Comparison of ENCODE assay signal across 1 cellular context in the genomic region with DNA sequence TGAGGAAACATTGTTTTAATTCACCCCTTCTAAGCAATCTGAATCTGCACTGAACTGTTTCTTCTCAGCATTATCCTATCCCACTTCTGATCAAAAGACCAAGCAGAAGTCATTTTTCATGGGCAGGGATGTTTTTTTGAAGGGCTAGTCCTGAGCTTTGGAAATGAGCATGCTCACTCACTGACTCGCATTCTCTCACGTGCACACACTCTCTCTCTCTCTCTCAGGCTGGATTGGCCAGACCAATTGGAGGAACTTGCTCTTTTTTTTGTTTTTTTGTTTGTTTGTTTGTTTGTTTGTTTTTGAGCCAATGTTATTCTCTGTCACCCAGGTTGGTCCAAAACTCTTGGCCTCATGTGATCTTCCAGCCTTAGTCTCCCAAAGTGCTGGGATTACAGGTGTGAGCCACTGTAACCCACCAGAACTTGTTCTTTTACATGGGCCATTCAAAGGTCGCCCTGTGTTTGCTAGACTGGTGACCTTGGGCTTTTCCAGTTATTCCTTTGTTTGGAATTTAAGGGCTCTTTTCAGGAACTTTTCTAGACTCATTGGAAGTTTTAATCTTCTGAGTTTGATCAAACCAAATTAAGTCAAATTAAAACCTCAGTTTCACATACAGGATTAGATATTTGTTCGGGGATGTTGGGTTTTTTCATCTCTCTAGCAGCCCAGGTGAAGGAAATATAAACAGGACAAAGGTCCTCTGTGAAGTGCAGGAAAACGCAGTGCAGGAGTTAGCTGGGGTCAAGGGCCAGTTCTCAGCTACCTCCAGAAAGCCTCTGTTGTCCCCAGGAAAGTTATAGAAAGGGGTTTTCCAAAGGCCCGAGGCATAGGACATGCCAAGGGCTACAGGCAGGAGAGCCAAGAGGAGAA.
TF ChIP-seq lines count a peak whose summit lies in the region.

No MANE protein-coding gene starts in this region.

TF ChIP-seq in HepG2, 621 proteins besides CTCF, POLR2A, EP300 and RAD21 (continued from another document and continues in another):
- TF ChIP-seq, protein P1, sequence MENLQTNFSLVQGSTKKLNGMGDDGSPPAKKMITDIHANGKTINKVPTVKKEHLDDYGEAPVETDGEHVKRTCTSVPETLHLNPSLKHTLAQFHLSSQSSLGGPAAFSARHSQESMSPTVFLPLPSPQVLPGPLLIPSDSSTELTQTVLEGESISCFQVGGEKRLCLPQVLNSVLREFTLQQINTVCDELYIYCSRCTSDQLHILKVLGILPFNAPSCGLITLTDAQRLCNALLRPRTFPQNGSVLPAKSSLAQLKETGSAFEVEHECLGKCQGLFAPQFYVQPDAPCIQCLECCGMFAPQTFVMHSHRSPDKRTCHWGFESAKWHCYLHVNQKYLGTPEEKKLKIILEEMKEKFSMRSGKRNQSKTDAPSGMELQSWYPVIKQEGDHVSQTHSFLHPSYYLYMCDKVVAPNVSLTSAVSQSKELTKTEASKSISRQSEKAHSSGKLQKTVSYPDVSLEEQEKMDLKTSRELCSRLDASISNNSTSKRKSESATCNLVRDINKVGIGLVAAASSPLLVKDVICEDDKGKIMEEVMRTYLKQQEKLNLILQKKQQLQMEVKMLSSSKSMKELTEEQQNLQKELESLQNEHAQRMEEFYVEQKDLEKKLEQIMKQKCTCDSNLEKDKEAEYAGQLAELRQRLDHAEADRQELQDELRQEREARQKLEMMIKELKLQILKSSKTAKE (CRISPR knock-in tag; IDR thresholded peaks at IDR 0.05; ENCODE audit: borderline replicate concordance): 0 out of 2 replicates have a peak, but pooled peaks have one; percentile 41
- TF ChIP-seq, protein P2, sequence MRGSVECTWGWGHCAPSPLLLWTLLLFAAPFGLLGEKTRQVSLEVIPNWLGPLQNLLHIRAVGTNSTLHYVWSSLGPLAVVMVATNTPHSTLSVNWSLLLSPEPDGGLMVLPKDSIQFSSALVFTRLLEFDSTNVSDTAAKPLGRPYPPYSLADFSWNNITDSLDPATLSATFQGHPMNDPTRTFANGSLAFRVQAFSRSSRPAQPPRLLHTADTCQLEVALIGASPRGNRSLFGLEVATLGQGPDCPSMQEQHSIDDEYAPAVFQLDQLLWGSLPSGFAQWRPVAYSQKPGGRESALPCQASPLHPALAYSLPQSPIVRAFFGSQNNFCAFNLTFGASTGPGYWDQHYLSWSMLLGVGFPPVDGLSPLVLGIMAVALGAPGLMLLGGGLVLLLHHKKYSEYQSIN (CRISPR knock-in tag; IDR thresholded peaks at IDR 0.05; ENCODE audit: borderline replicate concordance): no peak
- TF ChIP-seq PPARG (CRISPR knock-in tag; conservative IDR thresholded peaks at IDR 0.05) (peak; percentile 84), MED8 (CRISPR knock-in tag; IDR thresholded peaks at IDR 0.05; ENCODE audit: insufficient replicate concordance) (peak; percentile 16), FOXJ3 (CRISPR knock-in tag; IDR thresholded peaks at IDR 0.05; ENCODE audit: borderline replicate concordance) (0 out of 2 replicates have a peak, but pooled peaks have one; percentile 67), ZNF644 (CRISPR knock-in tag; IDR thresholded peaks at IDR 0.05; ENCODE audit: low read depth) (peak; percentile 29; the same call in 1 of the 2 replicates), ZNF496 (CRISPR knock-in tag; IDR thresholded peaks at IDR 0.05; ENCODE audit: insufficient replicate concordance) (no peak), HIVEP1 (CRISPR knock-in tag; IDR thresholded peaks at IDR 0.05) (no peak), SP4 (CRISPR knock-in tag; IDR thresholded peaks at IDR 0.05) (no peak), SAFB2 (CRISPR knock-in tag; IDR thresholded peaks at IDR 0.05; ENCODE audit: borderline replicate concordance, low read depth) (peak; percentile 61; the same call in 1 of the 2 replicates), HDAC2 (CRISPR knock-in tag; IDR thresholded peaks at IDR 0.05) (peak; percentile 58), EED (CRISPR knock-in tag; IDR thresholded peaks at IDR 0.05) (no peak), ZFP82 (CRISPR knock-in tag; IDR thresholded peaks at IDR 0.05; ENCODE audit: borderline replicate concordance) (0 out of 2 replicates have a peak, but pooled peaks have one; percentile 23), DMAP1 (CRISPR knock-in tag; IDR thresholded peaks at IDR 0.05) (peak; percentile 46; the same call in 1 of the 2 replicates), ZIK1 (CRISPR knock-in tag; IDR thresholded peaks at IDR 0.05; ENCODE audit: borderline replicate concordance, low read depth) (no peak), CREB1 (IDR thresholded peaks at IDR 0.05) (no peak), CREB1 (CRISPR knock-in tag; IDR thresholded peaks at IDR 0.05) (peak; percentile 49; the same call in 1 of the 2 replicates), NCOA2 (CRISPR knock-in tag; IDR thresholded peaks at IDR 0.05) (peak; percentile 65), KAT8 (CRISPR knock-in tag; IDR thresholded peaks at IDR 0.05) (peak; percentile 35; the same call in 1 of the 2 replicates), ESRRA (CRISPR knock-in tag; IDR thresholded peaks at IDR 0.05; ENCODE audit: low read depth) (peak; percentile 72), SKI (IDR thresholded peaks at IDR 0.05; ENCODE audit: partially characterized antibody) (peak; percentile 70)
- TF ChIP-seq, protein P3, sequence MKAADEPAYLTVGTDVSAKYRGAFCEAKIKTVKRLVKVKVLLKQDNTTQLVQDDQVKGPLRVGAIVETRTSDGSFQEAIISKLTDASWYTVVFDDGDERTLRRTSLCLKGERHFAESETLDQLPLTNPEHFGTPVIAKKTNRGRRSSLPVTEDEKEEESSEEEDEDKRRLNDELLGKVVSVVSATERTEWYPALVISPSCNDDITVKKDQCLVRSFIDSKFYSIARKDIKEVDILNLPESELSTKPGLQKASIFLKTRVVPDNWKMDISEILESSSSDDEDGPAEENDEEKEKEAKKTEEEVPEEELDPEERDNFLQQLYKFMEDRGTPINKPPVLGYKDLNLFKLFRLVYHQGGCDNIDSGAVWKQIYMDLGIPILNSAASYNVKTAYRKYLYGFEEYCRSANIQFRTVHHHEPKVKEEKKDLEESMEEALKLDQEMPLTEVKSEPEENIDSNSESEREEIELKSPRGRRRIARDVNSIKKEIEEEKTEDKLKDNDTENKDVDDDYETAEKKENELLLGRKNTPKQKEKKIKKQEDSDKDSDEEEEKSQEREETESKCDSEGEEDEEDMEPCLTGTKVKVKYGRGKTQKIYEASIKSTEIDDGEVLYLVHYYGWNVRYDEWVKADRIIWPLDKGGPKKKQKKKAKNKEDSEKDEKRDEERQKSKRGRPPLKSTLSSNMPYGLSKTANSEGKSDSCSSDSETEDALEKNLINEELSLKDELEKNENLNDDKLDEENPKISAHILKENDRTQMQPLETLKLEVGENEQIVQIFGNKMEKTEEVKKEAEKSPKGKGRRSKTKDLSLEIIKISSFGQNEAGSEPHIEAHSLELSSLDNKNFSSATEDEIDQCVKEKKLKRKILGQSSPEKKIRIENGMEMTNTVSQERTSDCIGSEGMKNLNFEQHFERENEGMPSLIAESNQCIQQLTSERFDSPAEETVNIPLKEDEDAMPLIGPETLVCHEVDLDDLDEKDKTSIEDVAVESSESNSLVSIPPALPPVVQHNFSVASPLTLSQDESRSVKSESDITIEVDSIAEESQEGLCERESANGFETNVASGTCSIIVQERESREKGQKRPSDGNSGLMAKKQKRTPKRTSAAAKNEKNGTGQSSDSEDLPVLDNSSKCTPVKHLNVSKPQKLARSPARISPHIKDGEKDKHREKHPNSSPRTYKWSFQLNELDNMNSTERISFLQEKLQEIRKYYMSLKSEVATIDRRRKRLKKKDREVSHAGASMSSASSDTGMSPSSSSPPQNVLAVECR (CRISPR knock-in tag; IDR thresholded peaks at IDR 0.05; ENCODE audit: borderline replicate concordance): peak; percentile 27; the same call in 1 of the 2 replicates
- TF ChIP-seq, protein P4, sequence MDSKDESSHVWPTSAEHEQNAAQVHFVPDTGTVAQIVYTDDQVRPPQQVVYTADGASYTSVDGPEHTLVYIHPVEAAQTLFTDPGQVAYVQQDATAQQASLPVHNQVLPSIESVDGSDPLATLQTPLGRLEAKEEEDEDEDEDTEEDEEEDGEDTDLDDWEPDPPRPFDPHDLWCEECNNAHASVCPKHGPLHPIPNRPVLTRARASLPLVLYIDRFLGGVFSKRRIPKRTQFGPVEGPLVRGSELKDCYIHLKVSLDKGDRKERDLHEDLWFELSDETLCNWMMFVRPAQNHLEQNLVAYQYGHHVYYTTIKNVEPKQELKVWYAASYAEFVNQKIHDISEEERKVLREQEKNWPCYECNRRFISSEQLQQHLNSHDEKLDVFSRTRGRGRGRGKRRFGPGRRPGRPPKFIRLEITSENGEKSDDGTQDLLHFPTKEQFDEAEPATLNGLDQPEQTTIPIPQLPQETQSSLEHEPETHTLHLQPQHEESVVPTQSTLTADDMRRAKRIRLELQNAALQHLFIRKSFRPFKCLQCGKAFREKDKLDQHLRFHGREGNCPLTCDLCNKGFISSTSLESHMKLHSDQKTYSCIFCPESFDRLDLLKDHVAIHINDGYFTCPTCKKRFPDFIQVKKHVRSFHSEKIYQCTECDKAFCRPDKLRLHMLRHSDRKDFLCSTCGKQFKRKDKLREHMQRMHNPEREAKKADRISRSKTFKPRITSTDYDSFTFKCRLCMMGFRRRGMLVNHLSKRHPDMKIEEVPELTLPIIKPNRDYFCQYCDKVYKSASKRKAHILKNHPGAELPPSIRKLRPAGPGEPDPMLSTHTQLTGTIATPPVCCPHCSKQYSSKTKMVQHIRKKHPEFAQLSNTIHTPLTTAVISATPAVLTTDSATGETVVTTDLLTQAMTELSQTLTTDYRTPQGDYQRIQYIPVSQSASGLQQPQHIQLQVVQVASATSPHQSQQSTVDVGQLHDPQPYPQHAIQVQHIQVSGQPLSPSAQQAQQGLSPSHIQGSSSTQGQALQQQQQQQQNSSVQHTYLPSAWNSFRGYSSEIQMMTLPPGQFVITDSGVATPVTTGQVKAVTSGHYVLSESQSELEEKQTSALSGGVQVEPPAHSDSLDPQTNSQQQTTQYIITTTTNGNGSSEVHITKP (CRISPR knock-in tag; IDR thresholded peaks at IDR 0.05; ENCODE audit: low read depth): 0 out of 2 replicates have a peak, but pooled peaks have one; percentile 33
- TF ChIP-seq, protein P5, sequence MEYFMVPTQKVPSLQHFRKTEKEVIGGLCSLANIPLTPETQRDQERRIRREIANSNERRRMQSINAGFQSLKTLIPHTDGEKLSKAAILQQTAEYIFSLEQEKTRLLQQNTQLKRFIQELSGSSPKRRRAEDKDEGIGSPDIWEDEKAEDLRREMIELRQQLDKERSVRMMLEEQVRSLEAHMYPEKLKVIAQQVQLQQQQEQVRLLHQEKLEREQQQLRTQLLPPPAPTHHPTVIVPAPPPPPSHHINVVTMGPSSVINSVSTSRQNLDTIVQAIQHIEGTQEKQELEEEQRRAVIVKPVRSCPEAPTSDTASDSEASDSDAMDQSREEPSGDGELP (IDR thresholded peaks at IDR 0.05; ENCODE audit: borderline replicate concordance, low read depth): 0 out of 2 replicates have a peak, but pooled peaks have one; percentile 39
- TF ChIP-seq, protein P6, sequence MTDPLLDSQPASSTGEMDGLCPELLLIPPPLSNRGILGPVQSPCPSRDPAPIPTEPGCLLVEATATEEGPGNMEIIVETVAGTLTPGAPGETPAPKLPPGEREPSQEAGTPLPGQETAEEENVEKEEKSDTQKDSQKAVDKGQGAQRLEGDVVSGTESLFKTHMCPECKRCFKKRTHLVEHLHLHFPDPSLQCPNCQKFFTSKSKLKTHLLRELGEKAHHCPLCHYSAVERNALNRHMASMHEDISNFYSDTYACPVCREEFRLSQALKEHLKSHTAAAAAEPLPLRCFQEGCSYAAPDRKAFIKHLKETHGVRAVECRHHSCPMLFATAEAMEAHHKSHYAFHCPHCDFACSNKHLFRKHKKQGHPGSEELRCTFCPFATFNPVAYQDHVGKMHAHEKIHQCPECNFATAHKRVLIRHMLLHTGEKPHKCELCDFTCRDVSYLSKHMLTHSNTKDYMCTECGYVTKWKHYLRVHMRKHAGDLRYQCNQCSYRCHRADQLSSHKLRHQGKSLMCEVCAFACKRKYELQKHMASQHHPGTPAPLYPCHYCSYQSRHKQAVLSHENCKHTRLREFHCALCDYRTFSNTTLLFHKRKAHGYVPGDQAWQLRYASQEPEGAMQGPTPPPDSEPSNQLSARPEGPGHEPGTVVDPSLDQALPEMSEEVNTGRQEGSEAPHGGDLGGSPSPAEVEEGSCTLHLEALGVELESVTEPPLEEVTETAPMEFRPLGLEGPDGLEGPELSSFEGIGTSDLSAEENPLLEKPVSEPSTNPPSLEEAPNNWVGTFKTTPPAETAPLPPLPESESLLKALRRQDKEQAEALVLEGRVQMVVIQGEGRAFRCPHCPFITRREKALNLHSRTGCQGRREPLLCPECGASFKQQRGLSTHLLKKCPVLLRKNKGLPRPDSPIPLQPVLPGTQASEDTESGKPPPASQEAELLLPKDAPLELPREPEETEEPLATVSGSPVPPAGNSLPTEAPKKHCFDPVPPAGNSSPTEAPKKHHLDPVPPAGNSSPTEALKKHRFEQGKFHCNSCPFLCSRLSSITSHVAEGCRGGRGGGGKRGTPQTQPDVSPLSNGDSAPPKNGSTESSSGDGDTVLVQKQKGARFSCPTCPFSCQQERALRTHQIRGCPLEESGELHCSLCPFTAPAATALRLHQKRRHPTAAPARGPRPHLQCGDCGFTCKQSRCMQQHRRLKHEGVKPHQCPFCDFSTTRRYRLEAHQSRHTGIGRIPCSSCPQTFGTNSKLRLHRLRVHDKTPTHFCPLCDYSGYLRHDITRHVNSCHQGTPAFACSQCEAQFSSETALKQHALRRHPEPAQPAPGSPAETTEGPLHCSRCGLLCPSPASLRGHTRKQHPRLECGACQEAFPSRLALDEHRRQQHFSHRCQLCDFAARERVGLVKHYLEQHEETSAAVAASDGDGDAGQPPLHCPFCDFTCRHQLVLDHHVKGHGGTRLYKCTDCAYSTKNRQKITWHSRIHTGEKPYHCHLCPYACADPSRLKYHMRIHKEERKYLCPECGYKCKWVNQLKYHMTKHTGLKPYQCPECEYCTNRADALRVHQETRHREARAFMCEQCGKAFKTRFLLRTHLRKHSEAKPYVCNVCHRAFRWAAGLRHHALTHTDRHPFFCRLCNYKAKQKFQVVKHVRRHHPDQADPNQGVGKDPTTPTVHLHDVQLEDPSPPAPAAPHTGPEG (CRISPR knock-in tag; IDR thresholded peaks at IDR 0.05): no peak
- TF ChIP-seq, protein P7, sequence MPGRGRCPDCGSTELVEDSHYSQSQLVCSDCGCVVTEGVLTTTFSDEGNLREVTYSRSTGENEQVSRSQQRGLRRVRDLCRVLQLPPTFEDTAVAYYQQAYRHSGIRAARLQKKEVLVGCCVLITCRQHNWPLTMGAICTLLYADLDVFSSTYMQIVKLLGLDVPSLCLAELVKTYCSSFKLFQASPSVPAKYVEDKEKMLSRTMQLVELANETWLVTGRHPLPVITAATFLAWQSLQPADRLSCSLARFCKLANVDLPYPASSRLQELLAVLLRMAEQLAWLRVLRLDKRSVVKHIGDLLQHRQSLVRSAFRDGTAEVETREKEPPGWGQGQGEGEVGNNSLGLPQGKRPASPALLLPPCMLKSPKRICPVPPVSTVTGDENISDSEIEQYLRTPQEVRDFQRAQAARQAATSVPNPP (CRISPR knock-in tag; IDR thresholded peaks at IDR 0.05): 0 out of 2 replicates have a peak, but pooled peaks have one; percentile 58
- TF ChIP-seq, protein P8, sequence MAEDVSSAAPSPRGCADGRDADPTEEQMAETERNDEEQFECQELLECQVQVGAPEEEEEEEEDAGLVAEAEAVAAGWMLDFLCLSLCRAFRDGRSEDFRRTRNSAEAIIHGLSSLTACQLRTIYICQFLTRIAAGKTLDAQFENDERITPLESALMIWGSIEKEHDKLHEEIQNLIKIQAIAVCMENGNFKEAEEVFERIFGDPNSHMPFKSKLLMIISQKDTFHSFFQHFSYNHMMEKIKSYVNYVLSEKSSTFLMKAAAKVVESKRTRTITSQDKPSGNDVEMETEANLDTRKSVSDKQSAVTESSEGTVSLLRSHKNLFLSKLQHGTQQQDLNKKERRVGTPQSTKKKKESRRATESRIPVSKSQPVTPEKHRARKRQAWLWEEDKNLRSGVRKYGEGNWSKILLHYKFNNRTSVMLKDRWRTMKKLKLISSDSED (CRISPR knock-in tag; IDR thresholded peaks at IDR 0.05): no peak
- TF ChIP-seq, protein P9, sequence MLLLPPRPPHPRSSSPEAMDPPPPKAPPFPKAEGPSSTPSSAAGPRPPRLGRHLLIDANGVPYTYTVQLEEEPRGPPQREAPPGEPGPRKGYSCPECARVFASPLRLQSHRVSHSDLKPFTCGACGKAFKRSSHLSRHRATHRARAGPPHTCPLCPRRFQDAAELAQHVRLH (CRISPR knock-in tag; IDR thresholded peaks at IDR 0.05; ENCODE audit: borderline replicate concordance, low read depth): 0 out of 2 replicates have a peak, but pooled peaks have one; percentile 38
